In the genomic region with DNA sequence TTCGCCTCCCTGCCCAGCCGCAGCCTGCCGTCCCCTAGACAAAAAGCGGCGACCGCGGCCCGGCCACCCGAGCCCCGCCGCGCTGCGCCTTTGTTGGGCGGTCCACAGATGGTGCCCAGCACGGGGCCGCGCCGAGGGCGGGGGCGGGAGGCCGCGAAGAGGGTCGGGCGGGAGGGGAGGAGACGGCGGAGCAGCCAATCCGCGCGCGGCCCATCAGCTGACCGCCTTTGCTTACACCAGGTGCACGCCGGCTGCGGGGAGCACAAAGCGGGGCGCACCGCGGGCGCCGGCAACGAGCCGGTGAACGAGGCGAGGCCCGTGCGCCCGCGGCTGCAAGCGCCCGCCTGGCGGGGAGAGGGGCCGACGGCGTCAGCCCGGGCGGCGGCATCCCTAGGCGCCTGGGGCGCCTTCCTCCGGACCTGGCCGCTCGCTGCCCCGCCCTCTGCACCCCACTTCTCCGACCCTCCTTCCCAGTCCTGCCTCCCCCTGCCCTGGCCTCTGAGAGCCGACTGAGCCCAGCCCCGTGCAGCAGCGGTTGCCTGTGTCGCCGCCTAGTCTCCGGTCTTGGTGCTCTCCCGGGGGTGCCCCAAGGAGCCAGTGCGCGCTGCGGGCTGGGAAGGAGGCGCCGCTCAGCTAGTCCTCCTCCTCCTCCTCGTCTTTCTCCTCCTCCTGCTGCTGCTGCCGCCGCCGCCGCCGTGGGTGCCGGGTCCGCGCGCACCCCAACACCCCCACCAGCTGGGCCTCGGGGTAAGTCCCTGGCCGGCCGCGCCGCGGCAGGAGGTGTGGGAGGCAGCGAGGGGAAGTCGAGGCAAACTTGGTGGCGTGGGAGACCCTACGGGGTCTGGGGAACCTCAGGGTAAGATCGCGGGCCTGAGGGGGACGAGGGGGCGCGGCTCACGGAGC, we compare ENCODE assay signal across 8 cellular contexts. TPM values are rescaled to one million over a fixed set of nuclear protein-coding genes. Genes with fewer than 3 reads are reported as not detected.
A peak's percentile ranks its signal among the peaks of the same experiment; 100 is the strongest.
DNase-seq lines count a peak whose midpoint lies in the region; ATAC-seq and TF ChIP-seq lines count a peak whose summit lies in the region.

LRRN1 (plus strand) TSS at position 259 of the 903 bp plus-strand sequence. CDS start 45,211 bp downstream, outside the sequence.

- peak within 1 kb of the TSS; percentile 16 for H3K4me3 ChIP-seq in GM12875 (ENCODE audit: low read depth, low read length)
- peak within 1 kb of the TSS; percentile 24; the same call in 1 of the 2 replicates for H3K4me3 ChIP-seq in IMR-90 (ENCODE audit: insufficient read depth, low read depth, low read length)
- peak within 1 kb of the TSS; percentile 47 to 83 (median 72) for H3K4me3 ChIP-seq in dorsolateral prefrontal cortex
- peak within 1 kb of the TSS; percentile 49 to 59 for H3K4me3 ChIP-seq in mesenchymal stem cell (ENCODE audit: insufficient read depth in 1 of 2, low read depth in 1 of 2, low read length in 2 of 2)

- TF ChIP-seq CTCF in GM12875 (IDR thresholded peaks at IDR 0.05; ENCODE audit: borderline replicate concordance, insufficient read depth, low read depth, low read length): no peak
- TF ChIP-seq CTCF in IMR-90 (conservative IDR thresholded peaks at IDR 0.05; ENCODE audit: low read depth, low read length): no peak
- peak in 4 of 56 donors; percentile 9 to 17 (median 12) for TF ChIP-seq CTCF in dorsolateral prefrontal cortex (IDR thresholded peaks at IDR 0.05 in 54 of 56, conservative IDR thresholded peaks at IDR 0.05 in 2 of 56; ENCODE audit: low read depth in 1 of 56, partially characterized antibody in 56 of 56)

- H2AFZ ChIP-seq in IMR-90 (replicated peaks; ENCODE audit: low read length, poor library complexity) (peak within 1 kb of the TSS; percentile 11), mesenchymal stem cell (ENCODE audit: low read depth, low read length) (no peak within 1 kb of the TSS)

- H3K27me3 ChIP-seq in IMR-90 (ENCODE audit: control insufficient read depth, insufficient read depth, low read length) (no peaks in the 10 kb centered on the region; the same call in 1 of the 2 replicates), dorsolateral prefrontal cortex (no peaks in the 10 kb centered on the region), mesenchymal stem cell (ENCODE audit: control insufficient read depth in 1 of 2, insufficient read depth in 1 of 2, low read length in 2 of 2) (peaks cover 51 to 54% of the 10 kb centered on the region in 2 experiments)

- no peak within 1 kb of the TSS for H4K5ac ChIP-seq in IMR-90 (ENCODE audit: low read depth, low read length)

- no TSS peak for BruUV-seq in IMR-90 (replicated peaks; lab: Mats Ljungman, UMichigan)

- in situ Hi-C loops in IMR-90 (cut with MboI; ENCODE audit: low sequenced_read_pairs): no loop called here

- no peak within 1 kb of the TSS for H3K56ac ChIP-seq in IMR-90 (ENCODE audit: extremely low read depth, insufficient read depth, low read length)

- H3K14ac ChIP-seq in IMR-90 (replicated peaks; ENCODE audit: low read depth, low read length) (no peak within 1 kb of the TSS), mesenchymal stem cell (ENCODE audit: low read length in 2 of 2) (peak within 1 kb of the TSS in 1 of 2 experiments; percentile 41)

- dilution Hi-C loops in IMR-90 (cut with HindIII; ENCODE audit: low sequenced_read_pairs, unreplicated experiment): no loop called here

- no peak within 1 kb of the TSS for H2BK20ac ChIP-seq in IMR-90 (ENCODE audit: low read depth, low read length)

- H3K23ac ChIP-seq in IMR-90 (ENCODE audit: low read depth, low read length) (no peak within 1 kb of the TSS), mesenchymal stem cell (ENCODE audit: low read length in 2 of 2) (no peak within 1 kb of the TSS)

- H3K4me1 ChIP-seq in IMR-90 (ENCODE audit: control insufficient read depth, insufficient read depth, low read length) (no peaks in the 10 kb centered on the region), mesenchymal stem cell (ENCODE audit: control insufficient read depth, insufficient read depth, low read depth, low read length) (peaks cover 21% of the 10 kb centered on the region)

- no peak for DNase-seq in IMR-90
- peak; percentile 74 to 98 (median 89) for DNase-seq in dorsolateral prefrontal cortex
- no peak for DNase-seq in mesenchymal stem cell
- DNase-seq in stimulated activated CD8-positive, alpha-beta memory T cell treated with anti-CD3 and anti-CD28 coated beads, Interleukin-12 subunit alpha, Interleukin-12 subunit beta, amount 100 ng/mL, for 4 hours (ENCODE audit: low read depth): peak; percentile 39

- H3K9me3 ChIP-seq in IMR-90 (ENCODE audit: control insufficient read depth, insufficient read depth, low read length) (no peaks in the 10 kb centered on the region), mesenchymal stem cell (ENCODE audit: control insufficient read depth, low read length) (peaks cover 6% of the 10 kb centered on the region)

- no peak for TF ChIP-seq RAD21 in IMR-90 (IDR thresholded peaks at IDR 0.05; ENCODE audit: low read length)

- H4K20me1 ChIP-seq in IMR-90 (ENCODE audit: insufficient read depth, low read length): no peaks in the 10 kb centered on the region

- ATAC-seq in IMR-90 (ENCODE audit: low read depth) (no peak), GM18511 (IDR thresholded peaks at IDR 0.05; ENCODE audit: unreplicated experiment) (no peak), HG02759 (IDR thresholded peaks at IDR 0.05; ENCODE audit: unreplicated experiment) (no peak)
- peak; percentile 40 to 58 for ATAC-seq in activated CD4-positive, CD25-positive, alpha-beta regulatory T cell treated with anti-CD3 and anti-CD28 coated beads, Interleukin-2, amount 50 U/mL, for 24 hours

- H4K91ac ChIP-seq in IMR-90 (ENCODE audit: insufficient read depth, low read depth, low read length) (no peak within 1 kb of the TSS), mesenchymal stem cell (ENCODE audit: low read length) (no peak within 1 kb of the TSS)

- H2BK15ac ChIP-seq in IMR-90 (ENCODE audit: low read depth, low read length) (no peak within 1 kb of the TSS), mesenchymal stem cell (ENCODE audit: low read depth, poor library complexity, severe bottlenecking) (no peak within 1 kb of the TSS)

- no peak within 1 kb of the TSS for H3K9ac ChIP-seq in IMR-90 (ENCODE audit: low read depth, low read length)
- no peak within 1 kb of the TSS for H3K9ac ChIP-seq in mesenchymal stem cell (ENCODE audit: low read length)

- H3K79me1 ChIP-seq in IMR-90 (ENCODE audit: low read depth in 1 of 2, low read length in 2 of 2): no peaks in the 10 kb centered on the region
- no peaks in the 10 kb centered on the region for H3K79me1 ChIP-seq in mesenchymal stem cell (replicated peaks; ENCODE audit: low read length, poor library complexity, severe bottlenecking)

- H3K4me2 ChIP-seq in IMR-90 (ENCODE audit: low read depth, low read length): no peak within 1 kb of the TSS; the same call in 1 of the 2 replicates
- H3K4me2 ChIP-seq in mesenchymal stem cell (ENCODE audit: low read length, poor library complexity, severe bottlenecking): peak within 1 kb of the TSS; percentile 94

- H3K36me3 ChIP-seq in IMR-90 (ENCODE audit: control insufficient read depth, insufficient read depth, low read length) (no peaks in the 10 kb centered on the region), mesenchymal stem cell (ENCODE audit: control insufficient read depth in 1 of 2, insufficient read depth in 2 of 2, low read depth in 1 of 2, low read length in 2 of 2) (no peaks in the 10 kb centered on the region)

- no peak within 1 kb of the TSS for H2BK12ac ChIP-seq in mesenchymal stem cell (ENCODE audit: low read length in 2 of 2)

- H2AK5ac ChIP-seq in IMR-90 (ENCODE audit: low read depth, low read length) (no peak within 1 kb of the TSS), mesenchymal stem cell (ENCODE audit: low read length, severe bottlenecking) (no peak within 1 kb of the TSS)

- CTCF ChIA-PET in IMR-90 (lab: Yijun Ruan, JAX): no interaction called here

- intact Hi-C loops in IMR-90 (cut with micrococcal nuclease) (no loop called here), dorsolateral prefrontal cortex (cut with DNase I) (loop anchor here in 1 of 2 donors (10.0 kb wide), 1 partner anchor 595 kb away; no protein-coding TSS in a partner anchor)

- no peak within 1 kb of the TSS for H3K4ac ChIP-seq in IMR-90 (ENCODE audit: low read depth, low read length)
- H3K4ac ChIP-seq in mesenchymal stem cell (ENCODE audit: low read depth in 1 of 2, low read length in 2 of 2): no peak within 1 kb of the TSS

- H3K27ac ChIP-seq in IMR-90 (ENCODE audit: insufficient read depth, low read length) (no peak within 1 kb of the TSS), dorsolateral prefrontal cortex (peak within 1 kb of the TSS in 53 of 59 donors; percentile 23 to 88 (median 75)), mesenchymal stem cell (ENCODE audit: low read length, poor library complexity, severe bottlenecking) (no peak within 1 kb of the TSS)

- TF ChIP-seq POLR2A in IMR-90 (IDR thresholded peaks at IDR 0.05; ENCODE audit: low read depth, low read length): no peak

- H3K9me1 ChIP-seq in IMR-90 (ENCODE audit: insufficient read depth, low read length): no peaks in the 10 kb centered on the region

- H2BK120ac ChIP-seq in IMR-90 (ENCODE audit: low read depth, low read length): no peak within 1 kb of the TSS
- H2BK120ac ChIP-seq in mesenchymal stem cell (ENCODE audit: low read depth, low read length): no peak within 1 kb of the TSS

- no peak within 1 kb of the TSS for H4K8ac ChIP-seq in IMR-90 (ENCODE audit: low read depth in 2 of 2, low read length in 2 of 2)
- H4K8ac ChIP-seq in mesenchymal stem cell (ENCODE audit: low read length): no peak within 1 kb of the TSS

- no peak within 1 kb of the TSS for H2AK9ac ChIP-seq in IMR-90 (replicated peaks; ENCODE audit: low read depth, low read length, poor library complexity)

- POLR2A ChIA-PET in IMR-90 (lab: Charles Lee; ENCODE audit: unreplicated experiment): no interaction called here

- H2BK5ac ChIP-seq in IMR-90 (ENCODE audit: low read depth, low read length, poor library complexity, severe bottlenecking): no peak within 1 kb of the TSS
- H2BK5ac ChIP-seq in mesenchymal stem cell (ENCODE audit: low read depth, low read length, poor library complexity, severe bottlenecking): no peak within 1 kb of the TSS

- no peak within 1 kb of the TSS for H3K18ac ChIP-seq in IMR-90 (ENCODE audit: low read depth, low read length)
- no peak within 1 kb of the TSS for H3K18ac ChIP-seq in mesenchymal stem cell (ENCODE audit: low read depth in 1 of 2, low read length in 2 of 2)

- 2% methylated on average over 44 of the region's 102 CpGs; no CpG with 5 or more reads in 1 of the 2 experiments for WGBS in IMR-90 (ENCODE audit: extremely low coverage in 2 of 2, insufficient read length in 1 of 2), 2 experiments
- under 1% methylated on average over 37 of the region's 102 CpGs for WGBS in mesenchymal stem cell

TF ChIP-seq in IMR-90, 13 proteins besides CTCF, POLR2A, EP300 and RAD21 (continues in another document):
- TF ChIP-seq RFX5 (IDR thresholded peaks at IDR 0.05; ENCODE audit: low read depth, low read length): no peak

RNA-seq across cellular contexts. Expression of gene LRRN1, which starts in this region (rescaled TPM):
- total RNA-seq in IMR-90 (2012; rRNA removed): under 0.01 and 0.18 TPM in 2 replicates
- 0.40 and 0.41 TPM in 2 replicates for polyA plus RNA-seq in IMR-90 (2012; rRNA removed)
- polyA plus RNA-seq in IMR-90 (2012; cell fraction: cytosol; rRNA removed): 0.09 and 0.14 TPM in 2 replicates
- 0.10 and 0.30 TPM in 2 replicates for polyA plus RNA-seq in IMR-90 (2012; cell fraction: nucleus; rRNA removed; ENCODE audit: low replicate concordance)
- 10 to 100 TPM; 11.3 to 52.5 (median 29.7) TPM for total RNA-seq in dorsolateral prefrontal cortex
- not detected for polyA plus RNA-seq in mesenchymal stem cell (2013, experiment 1 of 2)
- polyA plus RNA-seq in mesenchymal stem cell (2013, experiment 2 of 2): not detected

Comparison
In these comparisons a context has a peak if more than half of its experiments do, and no peak if none do; other contexts are left out.
1. RNA of gene LRRN1 (total RNA-seq): 11.3 to 52.5 TPM in dorsolateral prefrontal cortex; under 0.01 to 0.18 TPM in IMR-90; every median in the first group is over 10 times any median in the second.
2. H3K4me3 ChIP-seq: peak in every context shown above with its lines; median percentile 72 in dorsolateral prefrontal cortex; 54 in mesenchymal stem cell; 24 in IMR-90; 16 in GM12875.
3. ATAC-seq: peak in activated CD4-positive, CD25-positive, alpha-beta regulatory T cell treated with anti-CD3 and anti-CD28 coated beads, Interleukin-2, amount 50 U/mL, for 24 hours (2 of 2); none in IMR-90 (single experiment), GM18511 (single experiment) and HG02759 (single experiment).
4. DNase-seq: peak in dorsolateral prefrontal cortex (10 of 10) and stimulated activated CD8-positive, alpha-beta memory T cell treated with anti-CD3 and anti-CD28 coated beads, Interleukin-12 subunit alpha, Interleukin-12 subunit beta, amount 100 ng/mL, for 4 hours (single experiment); none in IMR-90 (single experiment) and mesenchymal stem cell (single experiment).
5. H3K27ac ChIP-seq: peak in dorsolateral prefrontal cortex (53 of 59); none in IMR-90 (single experiment) and mesenchymal stem cell (single experiment).